ENCODE assay signal across 35 cellular contexts in the genomic region with DNA sequence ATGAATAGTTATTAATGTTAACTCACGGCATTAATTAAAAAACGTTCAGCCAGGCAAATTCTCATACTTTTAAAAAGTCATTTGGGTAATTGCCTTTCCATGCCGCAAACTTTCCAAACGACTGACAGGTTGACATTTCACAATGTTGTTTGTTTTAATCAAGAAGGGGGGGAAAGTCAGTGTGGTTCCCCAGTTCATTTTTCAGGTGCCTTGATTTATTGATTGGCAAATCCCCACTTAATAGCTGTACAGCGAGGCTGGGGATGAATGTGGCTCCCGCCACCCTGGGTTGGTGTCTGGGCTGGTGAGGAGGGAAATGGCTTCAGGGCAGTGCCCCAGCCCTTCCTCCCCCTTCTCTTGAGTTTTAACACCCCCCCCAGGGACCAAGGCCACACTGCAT.
"Had no signal": no experiment of that assay in that cellular context is flagged by ENCODE, and none has a peak within 500 bp of the region (broad histone marks: within the 10 kb centered on the region; RNA-seq: fewer than 3 reads in every experiment).

No MANE protein-coding gene starts in this region.

- H3K9me3 ChIP-seq: ascending aorta had no signal

- H3K27ac Mint-ChIP-seq: activated B cell treated with CpG ODN at 0.5 μM for 24 hours; activated CD4-positive, alpha-beta memory T cell treated with anti-CD3 and anti-CD28 coated beads for 36 hours; activated CD4-positive, alpha-beta T cell treated with anti-CD3 and anti-CD28 coated beads, Interleukin-2, amount 10 ng/mL, durations not matched to agents 24 days and 14 days; activated CD8-positive, alpha-beta T cell treated with anti-CD3 and anti-CD28 coated beads for 36 hours; activated naive CD4-positive, alpha-beta T cell treated with anti-CD3 and anti-CD28 coated beads, Interleukin-2, amount 10 ng/mL, durations not matched to agents 7 days and 5 days; activated naive CD4-positive, alpha-beta T cell treated with anti-CD3 and anti-CD28 coated beads, Interleukin-2, amount 50 U/mL, for 24 hours; activated naive CD8-positive, alpha-beta T cell; activated naive CD8-positive, alpha-beta T cell treated with anti-CD3 and anti-CD28 coated beads, Interleukin-2, amount 10 ng/mL, durations not matched to agents 7 days and 5 days; activated naive CD8-positive, alpha-beta T cell treated with anti-CD3 and anti-CD28 coated beads, Interleukin-2, amount 50 U/mL, for 24 hours; activated T-cell treated with anti-CD3 and anti-CD28 coated beads, Interleukin-2, amount 50 U/mL, for 24 hours; activated T-helper 2 cell treated with anti-CD3 and anti-CD28 coated beads, Interferon-gamma antibody, Interleukin-2, Interleukin-4, amounts not matched to agents 10 μg/mL and 5 μg/mL and 100 μg/mL, durations not matched to agents 14 hours and 24 hours and 36 hours; T-helper 1 cell treated with Interleukin-12 subunit alpha and Interleukin-12 subunit beta and Interleukin-4 antibody, amounts not matched to agents 30 μg/mL and 1 μg/mL, for 36 hours; T-helper 2 cell treated with Interferon-gamma antibody and Interleukin-4, amounts not matched to agents 5 μg/mL and 100 μg/mL, for 36 hours had no signal

- DNase-seq: activated B cell treated with CpG ODN at 0.5 μM for 24 hours; activated CD4-positive, alpha-beta memory T cell treated with anti-CD3 and anti-CD28 coated beads for 36 hours; activated CD4-positive, alpha-beta T cell treated with anti-CD3 and anti-CD28 coated beads for 4 hours; activated CD4-positive, alpha-beta T cell treated with anti-CD3 and anti-CD28 coated beads, Interleukin-2, amount 10 ng/mL, durations not matched to agents 24 days and 14 days; activated CD4-positive, alpha-beta T cell treated with anti-CD3 and anti-CD28 coated beads, Interleukin-2, amount 50 U/mL, for 1 hour; activated CD4-positive, alpha-beta T cell treated with anti-CD3 and anti-CD28 coated beads, Interleukin-2, amount 50 U/mL, for 4 hours; activated CD4-positive, CD25-positive, alpha-beta regulatory T cell treated with anti-CD3 and anti-CD28 coated beads, Interleukin-2, amount 50 U/mL, for 72 hours; activated CD8-positive, alpha-beta memory T cell treated with anti-CD3 and anti-CD28 coated beads, Interleukin-2, amount 50 U/mL, for 4 hours; activated CD8-positive, alpha-beta T cell treated with anti-CD3 and anti-CD28 coated beads for 36 hours; activated gamma-delta T cell; activated naive CD4-positive, alpha-beta T cell treated with anti-CD3 and anti-CD28 coated beads, Interleukin-2, amount 10 ng/mL, durations not matched to agents 7 days and 5 days; activated naive CD4-positive, alpha-beta T cell treated with Interleukin-2 at 50 U/mL for 16 hours; activated naive CD8-positive, alpha-beta T cell treated with anti-CD3 and anti-CD28 coated beads, Interleukin-2, amount 10 ng/mL, durations not matched to agents 7 days and 5 days; activated naive CD8-positive, alpha-beta T cell treated with anti-CD3 and anti-CD28 coated beads, Interleukin-2, amount 50 U/mL, for 24 hours; activated T-cell treated with anti-CD3 and anti-CD28 coated beads, Interleukin-2, amount 50 U/mL, for 24 hours; activated T-cell treated with anti-CD3 and anti-CD28 coated beads, Interleukin-2, amount 50 U/mL, for 48 hours; amygdala; anterior cingulate cortex; caudate nucleus; cerebellar nuclear complex; T-helper 1 cell; T-helper 2 cell; T-helper 9 cell had no signal

- H3K4me1 Mint-ChIP-seq: activated B cell treated with CpG ODN at 0.5 μM for 24 hours; activated CD4-positive, alpha-beta T cell treated with anti-CD3 and anti-CD28 coated beads, Interleukin-2, amount 10 ng/mL, durations not matched to agents 24 days and 14 days; activated naive CD4-positive, alpha-beta T cell treated with anti-CD3 and anti-CD28 coated beads, Interleukin-2, amount 10 ng/mL, durations not matched to agents 7 days and 5 days; activated naive CD4-positive, alpha-beta T cell treated with anti-CD3 and anti-CD28 coated beads, Interleukin-2, amount 50 U/mL, for 24 hours; activated naive CD8-positive, alpha-beta T cell treated with anti-CD3 and anti-CD28 coated beads, Interleukin-2, amount 10 ng/mL, durations not matched to agents 7 days and 5 days; activated naive CD8-positive, alpha-beta T cell treated with anti-CD3 and anti-CD28 coated beads, Interleukin-2, amount 50 U/mL, for 24 hours; central memory CD8-positive, alpha-beta T cell had no signal

- H3K27me3 Mint-ChIP-seq: activated CD4-positive, alpha-beta memory T cell treated with anti-CD3 and anti-CD28 coated beads for 36 hours; activated CD4-positive, alpha-beta T cell treated with anti-CD3 and anti-CD28 coated beads, Interleukin-2, amount 10 ng/mL, durations not matched to agents 24 days and 14 days; activated CD8-positive, alpha-beta T cell treated with anti-CD3 and anti-CD28 coated beads for 36 hours; activated naive CD4-positive, alpha-beta T cell treated with anti-CD3 and anti-CD28 coated beads, Interleukin-2, amount 10 ng/mL, durations not matched to agents 7 days and 5 days; activated naive CD4-positive, alpha-beta T cell treated with anti-CD3 and anti-CD28 coated beads, Interleukin-2, amount 50 U/mL, for 24 hours; activated naive CD8-positive, alpha-beta T cell treated with anti-CD3 and anti-CD28 coated beads, Interleukin-2, amount 10 ng/mL, durations not matched to agents 7 days and 5 days; activated naive CD8-positive, alpha-beta T cell treated with anti-CD3 and anti-CD28 coated beads, Interleukin-2, amount 50 U/mL, for 24 hours; brain; central memory CD8-positive, alpha-beta T cell had no signal

- H3K4me3 Mint-ChIP-seq: activated B cell treated with CpG ODN at 0.5 μM for 24 hours; activated CD4-positive, alpha-beta memory T cell treated with anti-CD3 and anti-CD28 coated beads for 36 hours; activated CD4-positive, alpha-beta T cell treated with anti-CD3 and anti-CD28 coated beads, Interleukin-2, amount 10 ng/mL, durations not matched to agents 24 days and 14 days; activated CD8-positive, alpha-beta T cell treated with anti-CD3 and anti-CD28 coated beads for 36 hours; activated naive CD4-positive, alpha-beta T cell treated with anti-CD3 and anti-CD28 coated beads, Interleukin-2, amount 10 ng/mL, durations not matched to agents 7 days and 5 days; activated naive CD4-positive, alpha-beta T cell treated with anti-CD3 and anti-CD28 coated beads, Interleukin-2, amount 50 U/mL, for 24 hours; activated naive CD8-positive, alpha-beta T cell; activated naive CD8-positive, alpha-beta T cell treated with anti-CD3 and anti-CD28 coated beads, Interleukin-2, amount 10 ng/mL, durations not matched to agents 7 days and 5 days; activated naive CD8-positive, alpha-beta T cell treated with anti-CD3 and anti-CD28 coated beads, Interleukin-2, amount 50 U/mL, for 24 hours; activated T-cell treated with anti-CD3 and anti-CD28 coated beads, Interleukin-2, amount 50 U/mL, for 24 hours; brain; central memory CD8-positive, alpha-beta T cell; T-helper 1 cell treated with Interleukin-12 subunit alpha and Interleukin-12 subunit beta and Interleukin-4 antibody, amounts not matched to agents 30 μg/mL and 1 μg/mL, for 36 hours; T-helper 2 cell treated with Interferon-gamma antibody and Interleukin-4, amounts not matched to agents 5 μg/mL and 100 μg/mL, for 36 hours had no signal

- H3K4me1 ChIP-seq: ascending aorta had no signal

- H3K36me3 Mint-ChIP-seq: activated CD4-positive, alpha-beta memory T cell treated with anti-CD3 and anti-CD28 coated beads for 36 hours; activated naive CD4-positive, alpha-beta T cell treated with anti-CD3 and anti-CD28 coated beads, Interleukin-2, amount 10 ng/mL, durations not matched to agents 7 days and 5 days; activated naive CD4-positive, alpha-beta T cell treated with anti-CD3 and anti-CD28 coated beads, Interleukin-2, amount 50 U/mL, for 24 hours; activated naive CD8-positive, alpha-beta T cell; activated naive CD8-positive, alpha-beta T cell treated with anti-CD3 and anti-CD28 coated beads, Interleukin-2, amount 10 ng/mL, durations not matched to agents 7 days and 5 days had no signal

- H3K4me3 ChIP-seq: ascending aorta, cardiac muscle cell had no signal

- H3K36me3 ChIP-seq: ascending aorta, cardiac muscle cell had no signal

- FAIRE-seq: bronchial epithelial cell, TTC549 had no signal

- H3K9me3 Mint-ChIP-seq: activated B cell treated with CpG ODN at 0.5 μM for 24 hours; activated CD4-positive, alpha-beta memory T cell treated with anti-CD3 and anti-CD28 coated beads for 36 hours; activated CD4-positive, alpha-beta T cell treated with anti-CD3 and anti-CD28 coated beads, Interleukin-2, amount 10 ng/mL, durations not matched to agents 24 days and 14 days; activated CD8-positive, alpha-beta T cell treated with anti-CD3 and anti-CD28 coated beads for 36 hours; activated naive CD4-positive, alpha-beta T cell treated with anti-CD3 and anti-CD28 coated beads, Interleukin-2, amount 50 U/mL, for 24 hours; activated naive CD8-positive, alpha-beta T cell treated with anti-CD3 and anti-CD28 coated beads, Interleukin-2, amount 10 ng/mL, durations not matched to agents 7 days and 5 days; activated naive CD8-positive, alpha-beta T cell treated with anti-CD3 and anti-CD28 coated beads, Interleukin-2, amount 50 U/mL, for 24 hours; activated T-cell treated with anti-CD3 and anti-CD28 coated beads, Interleukin-2, amount 50 U/mL, for 24 hours; activated T-helper 2 cell treated with anti-CD3 and anti-CD28 coated beads, Interferon-gamma antibody, Interleukin-2, Interleukin-4, amounts not matched to agents 10 μg/mL and 5 μg/mL and 100 μg/mL, durations not matched to agents 14 hours and 24 hours and 36 hours; T-helper 1 cell treated with Interleukin-12 subunit alpha and Interleukin-12 subunit beta and Interleukin-4 antibody, amounts not matched to agents 30 μg/mL and 1 μg/mL, for 36 hours; T-helper 2 cell treated with Interferon-gamma antibody and Interleukin-4, amounts not matched to agents 5 μg/mL and 100 μg/mL, for 36 hours had no signal

- H3K27me3 ChIP-seq: ascending aorta, cardiac muscle cell had no signal

- H3K27ac ChIP-seq: ascending aorta, cardiac muscle cell, VCaP had no signal

- ATAC-seq: activated CD8-positive, alpha-beta T cell treated with anti-CD3 and anti-CD28 coated beads for 36 hours; activated naive CD8-positive, alpha-beta T cell treated with anti-CD3 and anti-CD28 coated beads, Interleukin-2, amount 50 U/mL, for 24 hours had no signal
